Comparison of ENCODE assay signal across 8 cellular contexts in the genomic region with DNA sequence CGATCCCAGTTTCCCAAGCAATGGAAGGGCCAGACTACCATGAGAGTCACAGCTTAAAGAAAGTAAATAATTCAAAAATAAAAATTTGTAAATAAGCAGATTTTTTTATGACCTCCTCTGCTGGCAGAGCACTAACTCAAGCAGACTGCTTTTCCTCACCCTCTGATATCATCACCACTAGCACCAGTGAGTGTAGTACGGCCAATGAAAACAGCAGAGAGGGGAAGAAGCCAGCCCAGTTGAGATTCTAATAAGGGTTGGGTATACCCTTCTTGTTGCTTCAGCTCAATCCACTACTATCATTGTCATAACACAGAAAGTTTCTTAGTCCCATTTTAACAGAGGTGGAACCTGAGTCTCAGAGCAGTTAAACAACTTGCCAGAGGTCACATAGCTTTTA.
"Had no signal": no experiment of that assay in that cellular context is flagged by ENCODE, and none has a peak within 500 bp of the region (broad histone marks: within the 10 kb centered on the region; RNA-seq: fewer than 3 reads in every experiment).

No MANE protein-coding gene starts in this region.

- DNase-seq: GM23248, GOT3, H7, HFFc6 had no signal

- FAIRE-seq: HepG2 had no signal

- H3K4me1 ChIP-seq: HAP-1 had no signal

- H3K9me3 ChIP-seq: HAP-1 had no signal

- H3K4me3 ChIP-seq: GM23248, HAP-1 had no signal

- H3K36me3 ChIP-seq: HAP-1 had no signal

- H3K27ac ChIP-seq: GM23248, HL-60 had no signal

- ATAC-seq: HCT116, HepG2 had no signal
